ENCODE assay signal across 1 cellular context in genomic region chr17:82238562-82239201, GRCh38.
TF ChIP-seq lines count a peak whose summit lies in the region.

No MANE protein-coding gene starts in this region.

TF ChIP-seq in HEK293, 187 proteins besides CTCF, POLR2A, EP300 and RAD21 (continued from another document):
- TF ChIP-seq ZNF398 (tag by site-specific recombination; IDR thresholded peaks at IDR 0.05) (no peak), REPIN1 (tag by site-specific recombination; IDR thresholded peaks at IDR 0.05; ENCODE audit: low read depth) (no peak), SCRT2 (tag by site-specific recombination; IDR thresholded peaks at IDR 0.05) (0 out of 2 replicates have a peak, but pooled peaks have one; percentile 16), ZNF280D (tag by site-specific recombination; IDR thresholded peaks at IDR 0.05) (no peak), TRIM28 (IDR thresholded peaks at IDR 0.05; ENCODE audit: borderline replicate concordance, low read length) (no peak), ZNF214 (tag by site-specific recombination; IDR thresholded peaks at IDR 0.05; ENCODE audit: borderline replicate concordance) (no peak), HOXC10 (CRISPR knock-in tag; IDR thresholded peaks at IDR 0.05) (no peak), HOXD13 (CRISPR knock-in tag; IDR thresholded peaks at IDR 0.05; ENCODE audit: borderline replicate concordance) (no peak), ZNF48 (tag by site-specific recombination; IDR thresholded peaks at IDR 0.05) (no peak)
